In the genomic region with DNA sequence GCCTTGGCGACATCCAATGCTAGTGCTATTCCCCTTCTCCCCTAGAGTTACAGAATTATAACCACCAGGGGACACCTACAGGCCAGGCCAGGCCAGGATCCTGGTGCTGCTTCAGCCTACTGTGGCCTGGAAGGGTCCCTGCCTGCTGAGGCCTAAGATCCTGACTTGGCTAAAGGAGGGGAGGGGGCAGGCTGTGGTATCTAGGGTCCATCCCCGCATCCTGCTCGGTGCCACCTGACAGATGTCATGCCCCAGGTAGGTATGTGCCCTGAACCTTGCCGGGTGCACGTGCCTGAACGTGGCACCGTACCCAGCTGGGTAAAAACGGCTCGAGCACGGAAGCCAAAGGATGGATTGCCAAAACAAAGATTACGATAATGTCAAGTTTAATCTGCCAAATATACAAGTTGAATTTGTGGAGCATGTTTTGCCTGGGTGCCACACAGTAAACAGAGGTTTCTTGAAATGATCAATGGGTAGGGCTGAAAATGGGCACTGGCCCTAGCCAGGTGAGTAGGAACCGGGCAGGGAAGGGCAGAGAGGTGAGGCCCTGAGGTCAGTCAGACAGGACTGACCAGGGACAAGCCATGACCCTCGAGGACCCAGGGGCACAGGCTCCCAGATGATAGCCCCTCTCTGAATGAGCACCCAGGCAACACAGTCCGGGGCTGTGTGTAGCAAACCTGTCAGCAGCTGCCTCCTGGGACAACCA, we compare ENCODE assay signal across 16 cellular contexts. TPM values are rescaled to one million over a fixed set of nuclear protein-coding genes. Genes with fewer than 3 reads are reported as not detected.
DNase-seq lines count a peak whose midpoint lies in the region; ATAC-seq and TF ChIP-seq lines count a peak whose summit lies in the region.
"Had no signal": no experiment of that assay in that cellular context is flagged by ENCODE, and none has a peak within 500 bp of the region (broad histone marks: within the 10 kb centered on the region; RNA-seq: fewer than 3 reads in every experiment).

No MANE protein-coding gene starts in this region.

- H3K4me1 Mint-ChIP-seq in MCF 10A (ENCODE audit: insufficient read depth, unreplicated experiment), result no peaks in the 10 kb centered on the region
- peaks cover 50% of the 10 kb centered on the region for H3K4me1 Mint-ChIP-seq in stimulated activated memory B cell treated with anti-CD40 and anti-IgM and Interleukin-4, amounts not matched to agents 10 μg/mL and 1 μg/mL and 100 μg/mL, for 72 hours

- no peak overlapping the region for H2AFZ ChIP-seq in OCI-LY7 (ENCODE audit: low read length)

- intact Hi-C loops in MCF 10A (cut with micrococcal nuclease) (no loop called here), breast epithelium (cut with DNase I; ENCODE audit: low total_unique reads) (loop anchor here (10.0 kb wide), 1 partner anchor 369 kb away; no protein-coding TSS in a partner anchor), OCI-LY7 (cut with micrococcal nuclease; ENCODE audit: unreplicated experiment) (no loop called here)

- POLR2A ChIA-PET in MCF 10A (lab: Yijun Ruan, JAX) (interaction anchor here (1.2 kb wide), 1 partner anchor 18 kb away, joined by 3 read pairs; no protein-coding TSS in a partner anchor), OCI-LY7 (lab: Charles Lee) (interaction anchor here (0.6 to 1.6 kb wide), 3 partner anchors 12 to 318 kb away, joined by 3 to 5 read pairs (median 5); no protein-coding TSS in a partner anchor)

- DNase-seq in MCF 10A (ENCODE audit: unreplicated experiment), result no peak
- DNase-seq in breast epithelium (ENCODE audit: low spot score in 2 of 2), result no peak
- DNase-seq in OCI-LY7 (ENCODE audit: low spot score), result no peak
- DNase-seq in cerebellar cortex (ENCODE audit: low spot score), result peak; percentile 20
- DNase-seq in AML-193 (lab: John Stamatoyannopoulos, UW), result no peak
- DNase-seq in NCI-H146 treated with DMSO at 0.1 percent for 48 hours (lab: John Stamatoyannopoulos, UW; ENCODE audit: unreplicated experiment), result no peak
- DNase-seq: effector memory CD8-positive, alpha-beta T cell; islet precursor cell; NCI-H1105 treated with DMSO at 0.1 percent for 48 hours; NCI-H69; Right ventricle myocardium superior; stimulated activated CD4-positive, alpha-beta T cell treated with anti-CD3 and anti-CD28 coated beads, Interleukin-4, amount 100 ng/mL, for 1 hour; stimulated activated naive CD4-positive, alpha-beta T cell had no signal

- H3K4me3 ChIP-seq in breast epithelium, result no peak overlapping the region
- no peak overlapping the region for H3K4me3 ChIP-seq in OCI-LY7 (ENCODE audit: low read depth, low read length, poor library complexity, severe bottlenecking)

- ATAC-seq in stimulated activated memory B cell treated with anti-CD40 and anti-IgM and Interleukin-4, amounts not matched to agents 10 μg/mL and 1 μg/mL and 100 μg/mL, for 72 hours, result no peak
- ATAC-seq in GM21529 (IDR thresholded peaks at IDR 0.05; ENCODE audit: unreplicated experiment), result no peak
- ATAC-seq: effector memory CD8-positive, alpha-beta T cell had no signal

- peaks cover 96% of the 10 kb centered on the region for H3K36me3 Mint-ChIP-seq in MCF 10A (ENCODE audit: insufficient read depth, unreplicated experiment)
- peaks cover 55% of the 10 kb centered on the region for H3K36me3 Mint-ChIP-seq in stimulated activated memory B cell treated with anti-CD40 and anti-IgM and Interleukin-4, amounts not matched to agents 10 μg/mL and 1 μg/mL and 100 μg/mL, for 72 hours

- CTCF ChIA-PET in MCF 10A (lab: Yijun Ruan, JAX), result no interaction called here
- CTCF ChIA-PET in OCI-LY7 (lab: Charles Lee; ENCODE audit: unreplicated experiment), result no interaction called here

- H3K4me2 ChIP-seq in OCI-LY7 (ENCODE audit: low read length), result no peak overlapping the region

- no peaks in the 10 kb centered on the region for H3K27me3 Mint-ChIP-seq in MCF 10A (ENCODE audit: insufficient read depth, unreplicated experiment)
- H3K27me3 Mint-ChIP-seq in stimulated activated memory B cell treated with anti-CD40 and anti-IgM and Interleukin-4, amounts not matched to agents 10 μg/mL and 1 μg/mL and 100 μg/mL, for 72 hours, result no peaks in the 10 kb centered on the region
- H3K27me3 Mint-ChIP-seq: effector memory CD8-positive, alpha-beta T cell had no signal

- H3K36me3 ChIP-seq in breast epithelium (peaks cover 11% of the 10 kb centered on the region), OCI-LY7 (ENCODE audit: insufficient read depth, low read length) (peaks cover 97% of the 10 kb centered on the region)

- H4K20me1 ChIP-seq in OCI-LY7 (ENCODE audit: insufficient read depth, low read length), result peaks cover 6% of the 10 kb centered on the region; the same call in 1 of the 2 replicates

- TF ChIP-seq CTCF in MCF 10A (IDR thresholded peaks at IDR 0.05; ENCODE audit: unreplicated experiment) (no peak), breast epithelium (IDR thresholded peaks at IDR 0.05) (no peak), OCI-LY7 (conservative IDR thresholded peaks at IDR 0.05; ENCODE audit: low read length) (no peak)

- no peak overlapping the region for H3K4me3 Mint-ChIP-seq in MCF 10A (ENCODE audit: unreplicated experiment)
- H3K4me3 Mint-ChIP-seq in stimulated activated memory B cell treated with anti-CD40 and anti-IgM and Interleukin-4, amounts not matched to agents 10 μg/mL and 1 μg/mL and 100 μg/mL, for 72 hours, result no peak overlapping the region
- H3K4me3 Mint-ChIP-seq: CD14-positive monocyte; effector memory CD8-positive, alpha-beta T cell had no signal

- H3K79me2 ChIP-seq in OCI-LY7 (ENCODE audit: insufficient read depth, low read depth, low read length), result no peaks in the 10 kb centered on the region

- no peaks in the 10 kb centered on the region for H3K9me2 ChIP-seq in OCI-LY7 (ENCODE audit: insufficient read depth, low read length)

- H3K4me1 ChIP-seq in breast epithelium, result no peaks in the 10 kb centered on the region
- H3K4me1 ChIP-seq in OCI-LY7 (ENCODE audit: insufficient read depth, low read length, poor library complexity, severe bottlenecking), result peaks cover 15% of the 10 kb centered on the region

- TF ChIP-seq POLR2A in breast epithelium (IDR thresholded peaks at IDR 0.05), result no peak

- no peak overlapping the region for H3K27ac Mint-ChIP-seq in MCF 10A (ENCODE audit: low read depth, unreplicated experiment)
- H3K27ac Mint-ChIP-seq in stimulated activated memory B cell treated with anti-CD40 and anti-IgM and Interleukin-4, amounts not matched to agents 10 μg/mL and 1 μg/mL and 100 μg/mL, for 72 hours, result peak overlapping the region; percentile 37

- H3K27ac ChIP-seq in breast epithelium (no peak overlapping the region), OCI-LY7 (ENCODE audit: low read depth, low read length, poor library complexity, severe bottlenecking) (no peak overlapping the region)

- no peaks in the 10 kb centered on the region for H3K9me3 ChIP-seq in breast epithelium
- H3K9me3 ChIP-seq in OCI-LY7 (ENCODE audit: low read length), result no peaks in the 10 kb centered on the region

- no peaks in the 10 kb centered on the region for H3K9me3 Mint-ChIP-seq in MCF 10A (ENCODE audit: unreplicated experiment)
- no peaks in the 10 kb centered on the region for H3K9me3 Mint-ChIP-seq in stimulated activated memory B cell treated with anti-CD40 and anti-IgM and Interleukin-4, amounts not matched to agents 10 μg/mL and 1 μg/mL and 100 μg/mL, for 72 hours
- H3K9me3 Mint-ChIP-seq: effector memory CD8-positive, alpha-beta T cell had no signal

- BruUV-seq in MCF 10A (replicated peaks; lab: Mats Ljungman, UMichigan), result TSS peak; percentile 98
- TSS peak; percentile 97 for BruUV-seq in OCI-LY7 (replicated peaks; lab: Mats Ljungman, UMichigan)

- no peaks in the 10 kb centered on the region for H3K27me3 ChIP-seq in breast epithelium

RNA-seq across cellular contexts. Expression of a gene that starts 12.6 kb away (rescaled TPM):
- total RNA-seq in MCF 10A (2022), result 155 and 200 TPM in 2 replicates
- total RNA-seq in breast epithelium, result 10 to 100 TPM; 39.4 to 86.4 (median 51.5) TPM
- total RNA-seq in OCI-LY7 (2014; rRNA removed; shearing (Covaris generic)), result 33.7 and 50.0 TPM in 2 replicates
- total RNA-seq in OCI-LY7 (2022), result 132 and 135 TPM in 2 replicates

RNA-seq across cellular contexts. Expression of a gene that starts 13.0 kb away (rescaled TPM):
- total RNA-seq in MCF 10A (2022) (224 and 262 TPM in 2 replicates), breast epithelium (10 to 100 TPM; 53.9 to 69.8 (median 65.4) TPM), OCI-LY7 (2022) (100 and 114 TPM in 2 replicates)
- 104 and 118 TPM in 2 replicates for total RNA-seq in OCI-LY7 (2014; rRNA removed; shearing (Covaris generic))

RNA-seq across cellular contexts. Expression of a gene that starts 21.2 kb away (rescaled TPM):
- total RNA-seq in MCF 10A (2022) (174 and 192 TPM in 2 replicates), breast epithelium (100 to 1,000 TPM; 108 to 176 (median 169) TPM), OCI-LY7 (2022) (168 and 169 TPM in 2 replicates)
- total RNA-seq in OCI-LY7 (2014; rRNA removed; shearing (Covaris generic)), result 174 and 191 TPM in 2 replicates

RNA-seq across cellular contexts. Expression of a gene that starts 42.8 kb away (rescaled TPM):
- 4.9 and 8.6 TPM in 2 replicates for total RNA-seq in MCF 10A (2022)
- 1 to 10 TPM; 4.5 to 8.3 (median 4.9) TPM for total RNA-seq in breast epithelium
- 11.0 and 11.1 TPM in 2 replicates for total RNA-seq in OCI-LY7 (2014; rRNA removed; shearing (Covaris generic))
- total RNA-seq in OCI-LY7 (2022), result 7.6 and 11.3 TPM in 2 replicates

RNA-seq across cellular contexts. Expression of a gene that starts 43.0 kb away (rescaled TPM):
- 49.5 and 62.6 TPM in 2 replicates for total RNA-seq in MCF 10A (2022)
- total RNA-seq in breast epithelium, result 10 to 100 TPM; 32.8 to 40.6 (median 32.9) TPM
- total RNA-seq in OCI-LY7 (2014; rRNA removed; shearing (Covaris generic)), result 75.3 and 84.4 TPM in 2 replicates
- 88.6 and 91.9 TPM in 2 replicates for total RNA-seq in OCI-LY7 (2022)
